ENCODE assay signal across 17 cellular contexts in the genomic region with DNA sequence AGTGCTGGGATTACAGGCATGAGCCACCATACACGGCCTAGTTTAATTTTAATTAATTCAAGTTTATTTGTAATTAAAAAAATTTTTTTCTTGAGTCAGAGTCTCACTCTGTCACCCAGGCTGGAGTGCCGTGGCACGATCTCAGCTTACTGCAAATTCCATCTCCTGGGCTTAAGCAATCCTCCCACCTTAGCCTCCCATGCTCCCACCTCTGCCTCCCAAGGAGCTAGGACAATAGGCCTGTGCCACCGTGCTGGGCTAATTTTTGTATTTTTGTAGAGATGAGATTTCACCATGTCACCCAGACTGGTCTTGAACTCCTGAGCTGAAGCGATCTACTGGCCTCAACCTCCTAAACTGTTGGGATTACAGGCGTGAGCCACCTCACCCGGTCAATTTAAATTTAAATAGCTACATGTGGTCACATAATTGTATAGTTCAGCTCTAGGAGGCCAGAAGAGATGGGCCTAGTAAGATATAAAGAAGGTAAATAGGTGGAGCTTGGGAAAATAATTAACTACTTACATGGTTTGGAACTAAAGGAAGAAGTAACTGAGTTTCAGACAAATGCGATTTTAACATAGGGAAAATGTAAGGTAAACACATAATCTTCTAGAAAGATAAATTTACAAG.
DNase-seq lines count a peak whose midpoint lies in the region; ATAC-seq and TF ChIP-seq lines count a peak whose summit lies in the region.
"Had no signal": no experiment of that assay in that cellular context is flagged by ENCODE, and none has a peak within 500 bp of the region (broad histone marks: within the 10 kb centered on the region; RNA-seq: fewer than 3 reads in every experiment).

No MANE protein-coding gene starts in this region.

- no peak for TF ChIP-seq POLR2A in body of pancreas (IDR thresholded peaks at IDR 0.05)

- no peak overlapping the region for H4K5ac ChIP-seq in mesendoderm (ENCODE audit: low read length)

- 82% methylated on average over 7 to 8 of the region's 8 CpGs for WGBS in body of pancreas, 2 donors
- WGBS in mesendoderm (ENCODE audit: extremely low coverage, insufficient coverage, low lambda C conversion rate) = no CpG with 5 or more reads among the region's 8 CpGs

- no peak for TF ChIP-seq CTCF in HEK293 (tag by site-specific recombination; IDR thresholded peaks at IDR 0.05)
- TF ChIP-seq CTCF in body of pancreas (IDR thresholded peaks at IDR 0.05) = no peak
- TF ChIP-seq CTCF in parathyroid adenoma (IDR thresholded peaks at IDR 0.05) = no peak

- CTCF ChIA-PET in HEK293 (lab: Yijun Ruan, JAX) = interaction anchor here (0.6 kb wide), 1 partner anchor 278 kb away, joined by 6 read pairs; no protein-coding TSS in a partner anchor

- DNase-seq in body of pancreas = no peak
- DNase-seq in mesendoderm = no peak
- DNase-seq in medulla oblongata (ENCODE audit: extremely low spot score) = no peak
- no peak for DNase-seq in NCI-H1436 (lab: John Stamatoyannopoulos, UW)
- DNase-seq: COR-L47, KBM-7, NCI-H1048, NCI-H2107, NCI-H526 treated with DMSO at 0.1 percent for 48 hours, SHP77 treated with DMSO at 0.1 percent for 48 hours had no signal

- H3K9me3 ChIP-seq in HEK293 (ENCODE audit: control insufficient read depth, insufficient read depth, low read depth, low read length) = no peaks in the 10 kb centered on the region
- H3K9me3 ChIP-seq in body of pancreas = no peaks in the 10 kb centered on the region
- no peaks in the 10 kb centered on the region for H3K9me3 ChIP-seq in parathyroid adenoma (ENCODE audit: control insufficient read depth, low read length)
- H3K9me3 ChIP-seq: A549 had no signal

- no peak overlapping the region for H2BK120ac ChIP-seq in mesendoderm (ENCODE audit: low read depth, low read length)

- peak overlapping the region; percentile 18 for H3K18ac ChIP-seq in mesendoderm (ENCODE audit: low read length)

- H3K36me3 ChIP-seq in HEK293 (ENCODE audit: control insufficient read depth in 2 of 2, insufficient read depth in 1 of 2, low read length in 2 of 2) (no peaks in the 10 kb centered on the region), body of pancreas (replicated peaks in 1 of 2; ENCODE audit: insufficient read depth in 1 of 2, low read depth in 2 of 2) (no peaks in the 10 kb centered on the region), mesendoderm (ENCODE audit: control insufficient read depth, insufficient read depth, low read length) (no peaks in the 10 kb centered on the region), parathyroid adenoma (ENCODE audit: control insufficient read depth, insufficient read depth, low read length) (peaks cover 4% of the 10 kb centered on the region)

- POLR2A ChIA-PET in HEK293 (lab: Yijun Ruan, JAX) = interaction anchor here (0.8 to 3.4 kb wide), 3 partner anchors 210 to 294 kb away, joined by 3 to 17 read pairs (median 4); partner anchors contain the start of gene CITED2

- H3K4me1 ChIP-seq in HEK293 (ENCODE audit: control insufficient read depth, insufficient read depth, low read length) (no peaks in the 10 kb centered on the region), body of pancreas (peaks cover 87% of the 10 kb centered on the region), mesendoderm (ENCODE audit: control insufficient read depth, low read depth, low read length) (no peaks in the 10 kb centered on the region), parathyroid adenoma (peaks cover 56% of the 10 kb centered on the region)

- H4K8ac ChIP-seq in mesendoderm (ENCODE audit: low read depth, low read length) = no peak overlapping the region

- no peaks in the 10 kb centered on the region for H3K79me2 ChIP-seq in mesendoderm (ENCODE audit: control insufficient read depth, insufficient read depth, low read length)
- H3K79me2 ChIP-seq in parathyroid adenoma = no peaks in the 10 kb centered on the region

- H3K56ac ChIP-seq in mesendoderm (ENCODE audit: low read length) = no peak overlapping the region

- no peak overlapping the region for H2AFZ ChIP-seq in parathyroid adenoma

- ATAC-seq in body of pancreas (no peak), HG03469 (IDR thresholded peaks at IDR 0.05; ENCODE audit: unreplicated experiment) (no peak), GM18511 (IDR thresholded peaks at IDR 0.05; ENCODE audit: unreplicated experiment) (no peak)
- ATAC-seq: A549, GM12878, HCT116 had no signal

- no peak overlapping the region for H2BK15ac ChIP-seq in mesendoderm (replicated peaks; ENCODE audit: low read depth)

- H3K23ac ChIP-seq in mesendoderm (ENCODE audit: low read length) = no peak overlapping the region

- H3K4ac ChIP-seq in mesendoderm (ENCODE audit: low read depth, low read length) = no peak overlapping the region

- no peaks in the 10 kb centered on the region for H3K27me3 ChIP-seq in body of pancreas
- no peaks in the 10 kb centered on the region for H3K27me3 ChIP-seq in mesendoderm (ENCODE audit: insufficient read depth, low read length, poor library complexity)
- H3K27me3 ChIP-seq in parathyroid adenoma (ENCODE audit: control insufficient read depth, insufficient read depth, low read length) = no peaks in the 10 kb centered on the region

- H3K4me3 ChIP-seq in HEK293 (ENCODE audit: low read depth, low read length) (no peak overlapping the region), body of pancreas (no peak overlapping the region), mesendoderm (ENCODE audit: low read length) (no peak overlapping the region), parathyroid adenoma (ENCODE audit: low read depth, low read length) (no peak overlapping the region)
- H3K4me3 ChIP-seq: A549, GM12878 had no signal

- intact Hi-C loops in body of pancreas (cut with DNase I) = no loop called here

- no peak overlapping the region for H2AK5ac ChIP-seq in mesendoderm (ENCODE audit: low read length)

- H3K9ac ChIP-seq in mesendoderm (ENCODE audit: low read length) = no peak overlapping the region
- H3K9ac ChIP-seq in parathyroid adenoma = no peak overlapping the region

- H3K27ac ChIP-seq in HEK293 (ENCODE audit: extremely low read depth, low read depth, low read length) (no peak overlapping the region), body of pancreas (peak overlapping the region in 3 of 4 donors; percentile 19 to 71 (median 22)), mesendoderm (ENCODE audit: low read depth, low read length) (no peak overlapping the region), parathyroid adenoma (peak overlapping the region; percentile 48)
- H3K27ac ChIP-seq: A549 had no signal

- no peak overlapping the region for H2BK5ac ChIP-seq in mesendoderm (ENCODE audit: low read length)

- H3K4me2 ChIP-seq in mesendoderm (ENCODE audit: low read length) (no peak overlapping the region), parathyroid adenoma (ENCODE audit: low read length) (no peak overlapping the region)
- H3K4me2 ChIP-seq: A549 had no signal

- H3K79me1 ChIP-seq in mesendoderm (ENCODE audit: low read length) = no peaks in the 10 kb centered on the region

TF ChIP-seq in HEK293, 187 proteins besides CTCF, POLR2A, EP300 and RAD21:
- TF ChIP-seq ZFHX2 (tag by site-specific recombination; conservative IDR thresholded peaks at IDR 0.05) = peak; percentile 55
- TF ChIP-seq GLIS2 (tag by site-specific recombination; IDR thresholded peaks at IDR 0.05) = no peak
- TF ChIP-seq EGR2 (tag by site-specific recombination; IDR thresholded peaks at IDR 0.05; ENCODE audit: low read depth) = 0 out of 2 replicates have a peak, but pooled peaks have one; percentile 54
- no peak for TF ChIP-seq ZNF350 (tag by site-specific recombination; IDR thresholded peaks at IDR 0.05)
- no peak for TF ChIP-seq ZNF623 (tag by site-specific recombination; IDR thresholded peaks at IDR 0.05)

Comparison
In these comparisons a context has a peak if more than half of its experiments do, and no peak if none do; other contexts are left out.
1. H3K27ac ChIP-seq: peak in body of pancreas (3 of 4) and parathyroid adenoma (single experiment); none in HEK293 (single experiment) and mesendoderm (single experiment).